In genomic region chr4:94744830-94745229, GRCh38 we compare ENCODE assay signal across 27 cellular contexts. TPM values are rescaled to one million over a fixed set of nuclear protein-coding genes. Genes with fewer than 3 reads are reported as not detected.
"Had no signal": no experiment of that assay in that cellular context is flagged by ENCODE, and none has a peak within 500 bp of the region (broad histone marks: within the 10 kb centered on the region; RNA-seq: fewer than 3 reads in every experiment).

No MANE protein-coding gene starts in this region.

- H3K27me3 ChIP-seq: ascending aorta, brain microvascular endothelial cell had no signal

- ATAC-seq: activated CD4-positive, alpha-beta T cell treated with anti-CD3 and anti-CD28 coated beads for 36 hours; activated naive CD4-positive, alpha-beta T cell treated with anti-CD3 and anti-CD28 coated beads, Interleukin-2, amount 50 U/mL, for 72 hours; activated T-cell treated with anti-CD3 and anti-CD28 coated beads, Interleukin-2, amount 50 U/mL, for 72 hours; esophagus mucosa had no signal

- H3K4me1 ChIP-seq: ascending aorta had no signal

- H3K27ac Mint-ChIP-seq: activated CD4-positive, alpha-beta memory T cell treated with anti-CD3 and anti-CD28 coated beads, Interleukin-2, amount 10 ng/mL, durations not matched to agents 7 days and 5 days; activated CD4-positive, alpha-beta T cell treated with anti-CD3 and anti-CD28 coated beads for 36 hours; activated CD4-positive, alpha-beta T cell treated with anti-CD3 and anti-CD28 coated beads, Interleukin-2, amount 10 ng/mL, durations not matched to agents 7 days and 5 days; activated naive CD4-positive, alpha-beta T cell treated with anti-CD3 and anti-CD28 coated beads, Interleukin-2, amount 10 ng/mL, durations not matched to agents 7 days and 5 days; activated naive CD4-positive, alpha-beta T cell treated with anti-CD3 and anti-CD28 coated beads, Interleukin-2, amount 50 U/mL, for 72 hours; activated naive CD8-positive, alpha-beta T cell treated with anti-CD3 and anti-CD28 coated beads, Interleukin-2, amount 10 ng/mL, durations not matched to agents 7 days and 5 days; activated T-cell treated with anti-CD3 and anti-CD28 coated beads, Interleukin-2, amount 50 U/mL, for 24 hours; activated T-cell treated with anti-CD3 and anti-CD28 coated beads, Interleukin-2, amount 50 U/mL, for 72 hours; dendritic cell treated with granulocyte-macrophage colony-stimulating factor and Interleukin-4, amounts not matched to agents 40 ng/mL and 50 ng/mL, for 4 days; endodermal cell had no signal

- H3K27me3 Mint-ChIP-seq: activated naive CD4-positive, alpha-beta T cell treated with anti-CD3 and anti-CD28 coated beads, Interleukin-2, amount 10 ng/mL, durations not matched to agents 7 days and 5 days; dendritic cell treated with granulocyte-macrophage colony-stimulating factor and Interleukin-4, amounts not matched to agents 40 ng/mL and 50 ng/mL, for 4 days had no signal

- H3K4me3 Mint-ChIP-seq: activated CD4-positive, alpha-beta memory T cell treated with anti-CD3 and anti-CD28 coated beads, Interleukin-2, amount 10 ng/mL, durations not matched to agents 7 days and 5 days; activated CD4-positive, alpha-beta T cell treated with anti-CD3 and anti-CD28 coated beads for 36 hours; activated CD4-positive, alpha-beta T cell treated with anti-CD3 and anti-CD28 coated beads, Interleukin-2, amount 10 ng/mL, durations not matched to agents 7 days and 5 days; activated naive CD4-positive, alpha-beta T cell treated with anti-CD3 and anti-CD28 coated beads, Interleukin-2, amount 10 ng/mL, durations not matched to agents 7 days and 5 days; activated naive CD8-positive, alpha-beta T cell treated with anti-CD3 and anti-CD28 coated beads, Interleukin-2, amount 10 ng/mL, durations not matched to agents 7 days and 5 days; activated T-cell treated with anti-CD3 and anti-CD28 coated beads, Interleukin-2, amount 50 U/mL, for 24 hours; activated T-cell treated with anti-CD3 and anti-CD28 coated beads, Interleukin-2, amount 50 U/mL, for 72 hours; central memory CD8-positive, alpha-beta T cell; dendritic cell treated with granulocyte-macrophage colony-stimulating factor and Interleukin-4, amounts not matched to agents 40 ng/mL and 50 ng/mL, for 4 days; endodermal cell had no signal

- H3K36me3 ChIP-seq: ascending aorta, brain microvascular endothelial cell had no signal

- H3K36me3 Mint-ChIP-seq: activated naive CD4-positive, alpha-beta T cell treated with anti-CD3 and anti-CD28 coated beads, Interleukin-2, amount 10 ng/mL, durations not matched to agents 7 days and 5 days; activated naive CD4-positive, alpha-beta T cell treated with anti-CD3 and anti-CD28 coated beads, Interleukin-2, amount 50 U/mL, for 72 hours; activated naive CD8-positive, alpha-beta T cell treated with anti-CD3 and anti-CD28 coated beads, Interleukin-2, amount 10 ng/mL, durations not matched to agents 7 days and 5 days had no signal

- H3K9me3 ChIP-seq: ascending aorta had no signal

- H3K4me1 Mint-ChIP-seq: activated CD4-positive, alpha-beta memory T cell treated with anti-CD3 and anti-CD28 coated beads, Interleukin-2, amount 10 ng/mL, durations not matched to agents 7 days and 5 days; activated CD4-positive, alpha-beta T cell treated with anti-CD3 and anti-CD28 coated beads for 36 hours; activated CD4-positive, alpha-beta T cell treated with anti-CD3 and anti-CD28 coated beads, Interleukin-2, amount 10 ng/mL, durations not matched to agents 7 days and 5 days; activated naive CD4-positive, alpha-beta T cell treated with anti-CD3 and anti-CD28 coated beads, Interleukin-2, amount 10 ng/mL, durations not matched to agents 7 days and 5 days; activated naive CD8-positive, alpha-beta T cell treated with anti-CD3 and anti-CD28 coated beads, Interleukin-2, amount 10 ng/mL, durations not matched to agents 7 days and 5 days; central memory CD8-positive, alpha-beta T cell had no signal

- H3K4me3 ChIP-seq: ascending aorta, coronary artery, dorsolateral prefrontal cortex had no signal

- DNase-seq: activated CD4-positive, alpha-beta memory T cell treated with anti-CD3 and anti-CD28 coated beads, Interleukin-2, amount 10 ng/mL, durations not matched to agents 7 days and 5 days; activated CD4-positive, alpha-beta T cell treated with anti-CD3 and anti-CD28 coated beads for 36 hours; activated CD4-positive, alpha-beta T cell treated with anti-CD3 and anti-CD28 coated beads, Interleukin-2, amount 10 ng/mL, durations not matched to agents 7 days and 5 days; activated CD4-positive, alpha-beta T cell treated with anti-CD3 and anti-CD28 coated beads, Interleukin-2, amount 50 U/mL, for 4 hours; activated CD4-positive, CD25-positive, alpha-beta regulatory T cell; activated CD4-positive, CD25-positive, alpha-beta regulatory T cell treated with anti-CD3 and anti-CD28 coated beads, Interleukin-2, amount 50 U/mL, for 72 hours; activated CD8-positive, alpha-beta memory T cell treated with anti-CD3 and anti-CD28 coated beads, Interleukin-2, amount 50 U/mL, for 48 hours; activated gamma-delta T cell; activated naive CD4-positive, alpha-beta T cell; activated naive CD4-positive, alpha-beta T cell treated with anti-CD3 and anti-CD28 coated beads, Interleukin-2, amount 10 ng/mL, durations not matched to agents 7 days and 5 days; activated naive CD8-positive, alpha-beta T cell treated with anti-CD3 and anti-CD28 coated beads, Interleukin-2, amount 10 ng/mL, durations not matched to agents 7 days and 5 days; activated T-cell treated with anti-CD3 and anti-CD28 coated beads for 4 hours; activated T-cell treated with anti-CD3 and anti-CD28 coated beads, Interleukin-2, amount 50 U/mL, for 24 hours; activated T-cell treated with anti-CD3 and anti-CD28 coated beads, Interleukin-2, amount 50 U/mL, for 72 hours; brain microvascular endothelial cell; dorsolateral prefrontal cortex; effector memory CD4-positive, alpha-beta T cell; endodermal cell; foreskin fibroblast; head of caudate nucleus; T-helper 2 cell had no signal

- H3K27ac ChIP-seq: ascending aorta, brain microvascular endothelial cell, coronary artery, dorsolateral prefrontal cortex had no signal

- H3K9me3 Mint-ChIP-seq: activated CD4-positive, alpha-beta memory T cell treated with anti-CD3 and anti-CD28 coated beads, Interleukin-2, amount 10 ng/mL, durations not matched to agents 7 days and 5 days; activated CD4-positive, alpha-beta T cell treated with anti-CD3 and anti-CD28 coated beads, Interleukin-2, amount 10 ng/mL, durations not matched to agents 7 days and 5 days; activated naive CD4-positive, alpha-beta T cell treated with anti-CD3 and anti-CD28 coated beads, Interleukin-2, amount 10 ng/mL, durations not matched to agents 7 days and 5 days; activated naive CD4-positive, alpha-beta T cell treated with anti-CD3 and anti-CD28 coated beads, Interleukin-2, amount 50 U/mL, for 72 hours; activated naive CD8-positive, alpha-beta T cell treated with anti-CD3 and anti-CD28 coated beads, Interleukin-2, amount 10 ng/mL, durations not matched to agents 7 days and 5 days; activated T-cell treated with anti-CD3 and anti-CD28 coated beads, Interleukin-2, amount 50 U/mL, for 24 hours; activated T-cell treated with anti-CD3 and anti-CD28 coated beads, Interleukin-2, amount 50 U/mL, for 72 hours; dendritic cell treated with granulocyte-macrophage colony-stimulating factor and Interleukin-4, amounts not matched to agents 40 ng/mL and 50 ng/mL, for 4 days had no signal

RNA-seq across cellular contexts. Expression of gene BMPR1B, which starts 12.9 kb away (rescaled TPM):
- total RNA-seq: activated CD4-positive, alpha-beta memory T cell treated with anti-CD3 and anti-CD28 coated beads, Interleukin-2, amount 10 ng/mL, durations not matched to agents 7 days and 5 days; activated CD4-positive, alpha-beta T cell treated with anti-CD3 and anti-CD28 coated beads for 36 hours; activated CD4-positive, alpha-beta T cell treated with anti-CD3 and anti-CD28 coated beads, Interleukin-2, amount 10 ng/mL, durations not matched to agents 7 days and 5 days; activated naive CD4-positive, alpha-beta T cell treated with anti-CD3 and anti-CD28 coated beads, Interleukin-2, amount 50 U/mL, for 72 hours; activated naive CD8-positive, alpha-beta T cell treated with anti-CD3 and anti-CD28 coated beads, Interleukin-2, amount 10 ng/mL, durations not matched to agents 7 days and 5 days; activated T-cell treated with anti-CD3 and anti-CD28 coated beads, Interleukin-2, amount 50 U/mL, for 72 hours had no signal
